In the genomic region with DNA sequence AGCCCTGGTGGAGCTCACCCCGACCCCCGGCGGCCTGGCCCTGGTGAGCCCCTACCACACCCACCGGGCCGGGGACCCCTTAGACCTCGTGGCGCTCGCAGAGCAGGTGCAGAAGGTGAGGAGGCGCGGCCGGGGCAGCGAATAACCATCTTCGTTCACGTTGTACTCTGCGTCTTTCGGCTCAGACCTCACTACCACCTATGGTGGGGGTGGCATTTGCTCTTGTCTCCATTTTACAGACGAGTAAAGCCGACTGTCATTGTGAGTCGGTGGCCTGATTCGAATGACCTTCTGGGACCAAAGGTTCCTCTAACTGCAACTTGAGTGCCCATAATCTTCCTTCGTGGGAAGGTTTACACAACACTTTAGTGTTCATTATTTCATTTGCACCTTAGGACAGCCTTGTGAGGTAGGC, we compare ENCODE assay signal across 8 cellular contexts.
DNase-seq lines count a peak whose midpoint lies in the region; ATAC-seq lines count a peak whose summit lies in the region.

No MANE protein-coding gene starts in this region.

- H3K27ac Mint-ChIP-seq in activated naive CD8-positive, alpha-beta T cell: peak overlapping the region; percentile 93

- ATAC-seq in GM19328 (IDR thresholded peaks at IDR 0.05; ENCODE audit: unreplicated experiment): peak; percentile 1
- ATAC-seq in HG03439 (IDR thresholded peaks at IDR 0.05; ENCODE audit: unreplicated experiment): peak; percentile 3

- H3K36me3 Mint-ChIP-seq in activated naive CD8-positive, alpha-beta T cell: peaks cover 8% of the 10 kb centered on the region

- no peaks in the 10 kb centered on the region for H3K27me3 Mint-ChIP-seq in activated naive CD8-positive, alpha-beta T cell

- H3K27ac ChIP-seq in iPS-20b (ENCODE audit: low read length) (no peak overlapping the region), subcutaneous abdominal adipose tissue (ENCODE audit: low read depth, low read length) (peak overlapping the region; percentile 90)

- no peak overlapping the region for H3K4me3 Mint-ChIP-seq in activated naive CD8-positive, alpha-beta T cell

- H3K27me3 ChIP-seq in iPS-20b (ENCODE audit: insufficient read depth, low read length): no peaks in the 10 kb centered on the region
- no peaks in the 10 kb centered on the region for H3K27me3 ChIP-seq in subcutaneous abdominal adipose tissue (ENCODE audit: control insufficient read depth in 5 of 5, insufficient read depth in 4 of 5, low read length in 5 of 5)

- H3K36me3 ChIP-seq in iPS-20b (ENCODE audit: insufficient read depth, low read depth, low read length) (peaks cover 2% of the 10 kb centered on the region; the same call in 1 of the 2 replicates), subcutaneous abdominal adipose tissue (ENCODE audit: control insufficient read depth in 5 of 5, insufficient read depth in 5 of 5, low read length in 5 of 5) (peaks cover 0 to under 1% (median 0%) of the 10 kb centered on the region in 5 donors)

- H3K9ac ChIP-seq in iPS-20b (ENCODE audit: low read depth, low read length): peak overlapping the region; percentile 56; the same call in 1 of the 2 replicates
- peak overlapping the region; percentile 63 to 99 (median 96) for H3K9ac ChIP-seq in subcutaneous abdominal adipose tissue (ENCODE audit: low read length in 5 of 5)

- H3K4me3 ChIP-seq in iPS-20b (ENCODE audit: low read length): peak overlapping the region; percentile 95
- H3K4me3 ChIP-seq in subcutaneous abdominal adipose tissue (ENCODE audit: low read depth in 1 of 5, low read length in 5 of 5): peak overlapping the region; percentile 95 to 100 (median 99)

- H3K9me3 ChIP-seq in iPS-20b (ENCODE audit: insufficient read depth, low read depth, low read length) (no peaks in the 10 kb centered on the region), subcutaneous abdominal adipose tissue (ENCODE audit: control insufficient read depth in 5 of 5, low read length in 5 of 5) (no peaks in the 10 kb centered on the region)

- H3K4me1 ChIP-seq in iPS-20b (ENCODE audit: insufficient read depth, low read length): peaks cover 13% of the 10 kb centered on the region; the same call in 1 of the 2 replicates
- peaks cover 4 to 37% (median 34%) of the 10 kb centered on the region in 5 donors for H3K4me1 ChIP-seq in subcutaneous abdominal adipose tissue (ENCODE audit: control insufficient read depth in 5 of 5, insufficient read depth in 5 of 5, low read length in 5 of 5)

- peaks cover 35% of the 10 kb centered on the region for H3K4me1 Mint-ChIP-seq in activated naive CD8-positive, alpha-beta T cell (ENCODE audit: low read depth)

- DNase-seq in AML-193 (lab: John Stamatoyannopoulos, UW) (peak; percentile 14 to 25), hippocampal formation (lab: John Stamatoyannopoulos, UW) (no peak)
- no peak for DNase-seq in stimulated activated CD4-positive, alpha-beta T cell treated with anti-CD3 and anti-CD28 coated beads, Interleukin-15, amount 100 ng/mL, for 24 hours

- no peaks in the 10 kb centered on the region for H3K9me3 Mint-ChIP-seq in activated naive CD8-positive, alpha-beta T cell (ENCODE audit: low read depth)

Comparison
In these comparisons a context has a peak if more than half of its experiments do, and no peak if none do; other contexts are left out.
1. DNase-seq: peak in AML-193 (2 of 2); none in stimulated activated CD4-positive, alpha-beta T cell treated with anti-CD3 and anti-CD28 coated beads, Interleukin-15, amount 100 ng/mL, for 24 hours (single experiment) and hippocampal formation (0 of 2).